Comparison of ENCODE assay signal across 12 cellular contexts in the genomic region with DNA sequence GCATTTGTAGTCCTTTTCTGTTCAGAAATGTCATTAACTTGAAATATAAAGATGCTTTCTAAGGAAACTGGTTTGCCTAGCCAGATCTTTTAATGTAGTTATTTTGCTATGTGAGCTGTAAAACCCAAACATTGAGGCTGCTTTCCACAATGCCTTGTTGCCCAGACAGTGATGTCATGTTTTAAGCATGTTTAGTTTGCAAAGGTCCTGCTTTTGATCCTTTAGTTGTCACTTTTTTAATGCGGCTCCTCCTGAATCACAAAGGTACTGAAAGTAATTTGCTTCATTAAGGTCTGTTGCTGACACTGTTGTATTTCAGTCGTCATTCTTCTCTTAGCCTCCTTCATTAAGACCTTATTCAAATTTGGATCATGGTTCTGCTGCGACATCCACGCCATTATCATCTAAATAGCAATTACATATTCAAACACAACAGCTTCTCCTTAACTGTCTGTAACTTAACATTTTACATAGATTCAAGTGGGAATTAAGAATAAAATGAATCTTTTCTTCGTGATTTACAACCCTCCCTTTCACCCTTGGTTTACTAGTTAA. TPM values are rescaled to one million over a fixed set of nuclear protein-coding genes. Genes with fewer than 3 reads are reported as not detected.
A peak's percentile ranks its signal among the peaks of the same experiment; 100 is the strongest.
DNase-seq lines count a peak whose midpoint lies in the region; ATAC-seq, FAIRE-seq and TF ChIP-seq lines count a peak whose summit lies in the region.
"Had no signal": no experiment of that assay in that cellular context is flagged by ENCODE, and none has a peak within 500 bp of the region (broad histone marks: within the 10 kb centered on the region; RNA-seq: fewer than 3 reads in every experiment).

No MANE protein-coding gene starts in this region.

- H3K4me3 ChIP-seq in kidney epithelial cell (ENCODE audit: low read depth, low read length), result no peak overlapping the region
- H3K4me3 ChIP-seq: uterus had no signal

- no peak for TF ChIP-seq CTCF in D721Med (IDR thresholded peaks at IDR 0.05; ENCODE audit: insufficient read depth, missing control alignments)
- TF ChIP-seq CTCF in kidney epithelial cell (IDR thresholded peaks at IDR 0.05; ENCODE audit: insufficient read depth, low read length, poor library complexity, severe bottlenecking), result no peak

- no peaks in the 10 kb centered on the region for H3K27me3 ChIP-seq in kidney epithelial cell (ENCODE audit: control insufficient read depth, insufficient read depth, low read length)
- H3K27me3 ChIP-seq: uterus had no signal

- peak; percentile 80 for FAIRE-seq in D721Med (lab: Jason Lieb, UNC)

- DNase-seq in D721Med (ENCODE audit: insufficient read length, low spot score) (no peak), LHCN-M2 (ENCODE audit: low read depth) (peak; percentile 28), astrocyte of the hippocampus (ENCODE audit: low read depth, low spot score) (peak; percentile 86), kidney epithelial cell (ENCODE audit: low read depth) (peak; percentile 47), medulla oblongata (ENCODE audit: extremely low spot score) (no peak), hippocampal formation (lab: John Stamatoyannopoulos, UW) (no peak)
- DNase-seq in NK-92 treated with Interleukin-12 subunit alpha and Interleukin-12 subunit beta, amount 100 ng/mL, for 24 hours (lab: John Stamatoyannopoulos, UW), result no peak
- DNase-seq: activated CD4-positive, alpha-beta T cell treated with anti-CD3 and anti-CD28 coated beads, Interleukin-2, amount 10 ng/mL, durations not matched to agents 24 days and 14 days; activated effector memory CD4-positive, alpha-beta T cell treated with anti-CD3 and anti-CD28 coated beads, Interleukin-2, amount 50 U/mL, for 16 hours; left colon; uterus had no signal

- ATAC-seq in HG03280 (IDR thresholded peaks at IDR 0.05; ENCODE audit: unreplicated experiment), result no peak
- ATAC-seq: left colon had no signal

- no peaks in the 10 kb centered on the region for H3K36me3 ChIP-seq in kidney epithelial cell (ENCODE audit: control insufficient read depth, insufficient read depth, low read length)
- H3K36me3 ChIP-seq: uterus had no signal

RNA-seq across cellular contexts. Expression of gene RPA3, which starts 10.6 kb away (rescaled TPM):
- 65.5 and 67.5 TPM in 2 replicates for total RNA-seq in LHCN-M2 (2014; rRNA removed)
- 90.5 TPM for polyA plus RNA-seq in LHCN-M2 (2012)
- total RNA-seq in kidney epithelial cell, result 21.2 and 22.2 TPM in 2 replicates

Comparison
In these comparisons a context has a peak if more than half of its experiments do, and no peak if none do; other contexts are left out.
1. DNase-seq: peak in LHCN-M2 (single experiment), astrocyte of the hippocampus (single experiment) and kidney epithelial cell (single experiment); none in D721Med (single experiment), NK-92 treated with Interleukin-12 subunit alpha and Interleukin-12 subunit beta, amount 100 ng/mL, for 24 hours (single experiment), medulla oblongata (single experiment) and hippocampal formation (0 of 2).